ENCODE assay signal across 1 cellular context in the genomic region with DNA sequence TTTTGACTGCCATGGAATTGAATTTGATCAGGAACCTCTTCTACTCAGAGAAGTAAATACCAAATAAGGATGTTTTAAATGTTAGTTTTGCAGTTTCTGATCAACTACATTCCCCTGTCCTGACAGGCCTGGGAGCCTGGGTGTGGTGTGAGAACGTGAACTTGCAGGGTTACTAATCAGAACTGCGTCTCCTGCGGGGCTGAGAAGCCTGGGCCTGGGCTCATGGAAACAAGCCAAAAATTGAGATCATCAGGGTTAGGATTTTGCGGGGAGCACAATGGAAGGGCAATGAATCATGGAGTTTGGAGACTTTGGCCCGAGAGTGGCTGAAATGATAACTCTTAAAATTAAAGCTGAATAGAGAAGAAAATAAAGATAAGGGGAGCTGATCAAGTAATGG.
TF ChIP-seq lines count a peak whose summit lies in the region.

No MANE protein-coding gene starts in this region.

TF ChIP-seq in SK-N-SH, 30 proteins besides CTCF, POLR2A, EP300 and RAD21:
- TF ChIP-seq ZBTB33 (IDR thresholded peaks at IDR 0.05; ENCODE audit: borderline replicate concordance, low read depth) = no peak
- no peak for TF ChIP-seq TAF1 (IDR thresholded peaks at IDR 0.05; ENCODE audit: borderline replicate concordance, low read depth, low read length)
- TF ChIP-seq GATA2 (CRISPR knock-in tag; IDR thresholded peaks at IDR 0.05) = no peak
- peak; percentile 21; the same call in 1 of the 2 replicates for TF ChIP-seq FOSL2 (IDR thresholded peaks at IDR 0.05; ENCODE audit: borderline replicate concordance, low read depth)
- TF ChIP-seq NFIC (IDR thresholded peaks at IDR 0.05; ENCODE audit: borderline replicate concordance) = peak; percentile 46; the same call in 1 of the 2 replicates
- no peak for TF ChIP-seq FOXJ3 (CRISPR knock-in tag; IDR thresholded peaks at IDR 0.05)
